ENCODE assay signal across 1 cellular context in the genomic region with DNA sequence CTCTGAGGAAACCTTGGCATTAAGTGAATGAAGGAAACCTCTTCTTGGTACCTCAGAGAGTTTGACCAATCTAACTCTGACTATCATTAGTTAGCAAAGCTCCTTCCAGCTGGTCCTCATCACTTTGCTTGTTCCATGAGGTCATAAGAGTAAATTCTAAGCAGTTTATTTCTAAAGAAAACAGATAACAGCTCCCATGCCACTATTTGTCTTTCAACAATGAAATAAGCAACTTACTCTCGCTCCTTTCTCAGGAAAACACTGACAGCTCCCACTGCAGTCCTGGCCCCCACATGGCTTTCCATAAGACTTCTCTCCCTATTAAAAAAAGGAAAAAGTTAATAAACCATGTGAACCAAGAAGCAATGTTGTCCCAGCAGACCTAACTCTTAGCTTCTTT.
TF ChIP-seq lines count a peak whose summit lies in the region.

No MANE protein-coding gene starts in this region.

TF ChIP-seq in HEK293, 187 proteins besides CTCF, POLR2A, EP300 and RAD21 (continued from another document):
- TF ChIP-seq, protein P1, sequence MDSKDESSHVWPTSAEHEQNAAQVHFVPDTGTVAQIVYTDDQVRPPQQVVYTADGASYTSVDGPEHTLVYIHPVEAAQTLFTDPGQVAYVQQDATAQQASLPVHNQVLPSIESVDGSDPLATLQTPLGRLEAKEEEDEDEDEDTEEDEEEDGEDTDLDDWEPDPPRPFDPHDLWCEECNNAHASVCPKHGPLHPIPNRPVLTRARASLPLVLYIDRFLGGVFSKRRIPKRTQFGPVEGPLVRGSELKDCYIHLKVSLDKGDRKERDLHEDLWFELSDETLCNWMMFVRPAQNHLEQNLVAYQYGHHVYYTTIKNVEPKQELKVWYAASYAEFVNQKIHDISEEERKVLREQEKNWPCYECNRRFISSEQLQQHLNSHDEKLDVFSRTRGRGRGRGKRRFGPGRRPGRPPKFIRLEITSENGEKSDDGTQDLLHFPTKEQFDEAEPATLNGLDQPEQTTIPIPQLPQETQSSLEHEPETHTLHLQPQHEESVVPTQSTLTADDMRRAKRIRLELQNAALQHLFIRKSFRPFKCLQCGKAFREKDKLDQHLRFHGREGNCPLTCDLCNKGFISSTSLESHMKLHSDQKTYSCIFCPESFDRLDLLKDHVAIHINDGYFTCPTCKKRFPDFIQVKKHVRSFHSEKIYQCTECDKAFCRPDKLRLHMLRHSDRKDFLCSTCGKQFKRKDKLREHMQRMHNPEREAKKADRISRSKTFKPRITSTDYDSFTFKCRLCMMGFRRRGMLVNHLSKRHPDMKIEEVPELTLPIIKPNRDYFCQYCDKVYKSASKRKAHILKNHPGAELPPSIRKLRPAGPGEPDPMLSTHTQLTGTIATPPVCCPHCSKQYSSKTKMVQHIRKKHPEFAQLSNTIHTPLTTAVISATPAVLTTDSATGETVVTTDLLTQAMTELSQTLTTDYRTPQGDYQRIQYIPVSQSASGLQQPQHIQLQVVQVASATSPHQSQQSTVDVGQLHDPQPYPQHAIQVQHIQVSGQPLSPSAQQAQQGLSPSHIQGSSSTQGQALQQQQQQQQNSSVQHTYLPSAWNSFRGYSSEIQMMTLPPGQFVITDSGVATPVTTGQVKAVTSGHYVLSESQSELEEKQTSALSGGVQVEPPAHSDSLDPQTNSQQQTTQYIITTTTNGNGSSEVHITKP (tag by site-specific recombination; IDR thresholded peaks at IDR 0.05), result peak; percentile 35
